Comparison of ENCODE assay signal across 8 cellular contexts in the genomic region with DNA sequence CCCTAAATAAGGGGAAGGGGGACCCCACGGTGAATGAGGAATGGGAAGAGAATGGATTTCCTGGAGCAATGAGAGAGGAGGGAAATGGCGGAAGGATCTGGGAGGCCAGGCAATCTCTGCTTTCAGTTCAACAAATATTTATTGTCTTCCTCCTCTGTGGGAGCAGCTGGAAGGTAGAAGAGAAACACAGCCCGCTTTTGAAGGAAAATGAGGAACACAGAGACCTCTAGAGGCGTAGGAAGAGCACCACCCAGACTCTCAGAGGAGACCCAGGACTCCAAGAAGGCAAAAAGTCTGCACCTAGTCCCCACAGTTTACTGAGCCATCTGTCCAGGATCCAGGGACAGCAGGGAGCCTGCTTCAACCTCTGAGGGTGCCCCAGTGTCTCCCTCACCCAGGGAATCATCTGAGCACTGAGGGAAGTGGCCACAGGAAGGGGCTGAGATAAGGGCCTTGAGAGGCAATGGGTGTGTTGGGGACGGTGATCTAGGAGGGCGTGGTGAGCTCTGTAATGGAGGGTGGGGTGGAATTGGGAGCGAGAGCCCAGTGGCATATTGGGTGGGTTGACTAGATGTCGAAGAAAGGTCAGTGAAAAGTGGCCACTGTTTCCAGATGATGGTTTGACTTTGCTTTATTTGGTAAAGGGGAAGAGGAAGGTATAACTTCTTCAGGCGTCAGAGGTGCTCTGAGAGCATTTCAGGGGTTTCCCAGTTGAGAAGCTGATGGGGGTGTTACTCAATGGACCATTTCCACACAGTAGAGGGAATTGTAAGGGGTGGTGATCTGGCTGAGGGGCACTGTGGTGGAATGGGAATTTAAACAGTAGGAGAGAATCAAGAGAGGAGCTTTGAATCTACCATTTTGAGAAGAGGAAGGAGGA. TPM values are rescaled to one million over a fixed set of nuclear protein-coding genes. Genes with fewer than 3 reads are reported as not detected.
DNase-seq lines count a peak whose midpoint lies in the region; ATAC-seq and TF ChIP-seq lines count a peak whose summit lies in the region.

No MANE protein-coding gene starts in this region.

- H3K9ac ChIP-seq in Loucy (ENCODE audit: low read depth, low read length, poor library complexity, severe bottlenecking), result no peak overlapping the region
- no peak overlapping the region for H3K9ac ChIP-seq in endodermal cell (ENCODE audit: extremely low read depth, low read length, poor library complexity, severe bottlenecking)

- no peaks in the 10 kb centered on the region for H3K36me3 ChIP-seq in Loucy (ENCODE audit: insufficient read depth, low read length)
- no peaks in the 10 kb centered on the region for H3K36me3 ChIP-seq in endodermal cell (ENCODE audit: control insufficient read depth, insufficient read depth, low read length)

- H3K27me3 ChIP-seq in Loucy (ENCODE audit: insufficient read depth, low read length, poor library complexity, severe bottlenecking), result no peaks in the 10 kb centered on the region
- no peaks in the 10 kb centered on the region for H3K27me3 ChIP-seq in endodermal cell (ENCODE audit: control insufficient read depth, insufficient read depth, low read length, poor library complexity, severe bottlenecking)

- 83 to 96% methylated on average over 5 to 9 of the region's 9 CpGs for WGBS in endodermal cell (ENCODE audit: insufficient coverage in 1 of 2, insufficient read length in 1 of 2), 2 experiments

- ATAC-seq in GM18520 (IDR thresholded peaks at IDR 0.05; ENCODE audit: unreplicated experiment) (no peak), HG03045 (IDR thresholded peaks at IDR 0.05; ENCODE audit: unreplicated experiment) (no peak)

- DNase-seq in AG08396 (ENCODE audit: low spot score), result peak; percentile 34
- DNase-seq in endodermal cell, result no peak
- DNase-seq in myocyte (ENCODE audit: low read depth), result peak; percentile 22
- no peak for DNase-seq in activated effector memory CD4-positive, alpha-beta T cell treated with anti-CD3 and anti-CD28 coated beads, Interleukin-2, amount 50 U/mL, for 16 hours
- no peak for DNase-seq in NCI-H2196 (lab: John Stamatoyannopoulos, UW; ENCODE audit: unreplicated experiment)

- H3K4me3 ChIP-seq in Loucy (ENCODE audit: low read length, poor library complexity, severe bottlenecking) (no peak overlapping the region), endodermal cell (ENCODE audit: low read length) (no peak overlapping the region)

- H2AFZ ChIP-seq in Loucy (ENCODE audit: low read length), result peak overlapping the region; percentile 65

- no peaks in the 10 kb centered on the region for H3K9me3 Mint-ChIP-seq in endodermal cell

- no peaks in the 10 kb centered on the region for H3K36me3 Mint-ChIP-seq in endodermal cell (ENCODE audit: low read depth)

- H3K9me3 ChIP-seq in Loucy (ENCODE audit: insufficient read depth, low read depth, low read length) (no peaks in the 10 kb centered on the region), endodermal cell (ENCODE audit: control insufficient read depth, low read length) (no peaks in the 10 kb centered on the region)

- no peaks in the 10 kb centered on the region for H3F3A ChIP-seq in Loucy (ENCODE audit: low read depth)

- H3K4me2 ChIP-seq in Loucy (ENCODE audit: low read depth, low read length, poor library complexity, severe bottlenecking), result no peak overlapping the region

- no peak overlapping the region for H3K27ac ChIP-seq in endodermal cell (ENCODE audit: low read depth, low read length)

- no peaks in the 10 kb centered on the region for H4K20me1 ChIP-seq in Loucy (ENCODE audit: insufficient read depth, low read length, poor library complexity, severe bottlenecking)

- peaks cover 26% of the 10 kb centered on the region for H3K4me1 Mint-ChIP-seq in endodermal cell

- TF ChIP-seq CTCF in Loucy (conservative IDR thresholded peaks at IDR 0.05; ENCODE audit: low read length) (peak; percentile 57), endodermal cell (conservative IDR thresholded peaks at IDR 0.05) (peak; percentile 60)

- H3K79me2 ChIP-seq in Loucy (ENCODE audit: insufficient read depth, low read length), result no peaks in the 10 kb centered on the region

- H3K27ac Mint-ChIP-seq in endodermal cell, result peak overlapping the region; percentile 9

- H3K9me2 ChIP-seq in Loucy (replicated peaks; ENCODE audit: low read depth, low read length), result no peaks in the 10 kb centered on the region

- peaks cover 15% of the 10 kb centered on the region for H3K27me3 Mint-ChIP-seq in endodermal cell (ENCODE audit: insufficient read depth)

- H3K4me1 ChIP-seq in Loucy (ENCODE audit: insufficient read depth, low read length, poor library complexity, severe bottlenecking) (no peaks in the 10 kb centered on the region), endodermal cell (ENCODE audit: control insufficient read depth, insufficient read depth, low read length) (peaks cover 9% of the 10 kb centered on the region)

- H3K4me3 Mint-ChIP-seq in endodermal cell, result no peak overlapping the region

RNA-seq across cellular contexts. Expression of gene PSORS1C1, which starts 0.6 kb away (rescaled TPM):
- 1 to 10 TPM; 1.1 to 1.2 TPM for total RNA-seq in endodermal cell
- polyA plus RNA-seq in endodermal cell (2013, experiment 1 of 2), result not detected
- polyA plus RNA-seq in endodermal cell (2013, experiment 2 of 2), result not detected
- 0.21 and 0.29 TPM in 2 replicates for total RNA-seq in myocyte
- polyA plus RNA-seq in myocyte (2012), result 2.0 TPM

RNA-seq across cellular contexts. Expression of gene C6orf15, which starts 2.8 kb away (rescaled TPM):
- not detected for total RNA-seq in endodermal cell
- not detected for polyA plus RNA-seq in endodermal cell (2013, experiment 1 of 2)
- not detected for polyA plus RNA-seq in endodermal cell (2013, experiment 2 of 2)
- 1.2 and 2.4 TPM in 2 replicates for total RNA-seq in myocyte
- polyA plus RNA-seq in myocyte (2012), result 1.9 TPM

RNA-seq across cellular contexts. Expression of gene CDSN, which starts 5.0 kb away (rescaled TPM):
- total RNA-seq in endodermal cell (not detected), myocyte (0.16 TPM in 1 of 2 replicates, not detected in the other)
- not detected for polyA plus RNA-seq in endodermal cell (2013, experiment 1 of 2)
- not detected for polyA plus RNA-seq in endodermal cell (2013, experiment 2 of 2)
- polyA plus RNA-seq in myocyte (2012), result 0.20 TPM

RNA-seq across cellular contexts. Expression of gene PSORS1C2, which starts 23.7 kb away (rescaled TPM):
- not detected for total RNA-seq in endodermal cell
- polyA plus RNA-seq in endodermal cell (2013, experiment 1 of 2), result not detected
- polyA plus RNA-seq in endodermal cell (2013, experiment 2 of 2), result not detected
- total RNA-seq in myocyte, result not detected in 2 replicates
- polyA plus RNA-seq in myocyte (2012), result not detected

RNA-seq across cellular contexts. Expression of gene CCHCR1, which starts 42.4 kb away (rescaled TPM):
- total RNA-seq in endodermal cell (10 to 100 TPM; 56.5 to 73.6 TPM), myocyte (11.9 and 19.8 TPM in 2 replicates)
- polyA plus RNA-seq in endodermal cell (2013, experiment 1 of 2), result 31.6 TPM
- 31.4 TPM for polyA plus RNA-seq in endodermal cell (2013, experiment 2 of 2)
- polyA plus RNA-seq in myocyte (2012), result 21.0 TPM

Comparison
In these comparisons a context has a peak if more than half of its experiments do, and no peak if none do; other contexts are left out.
1. DNase-seq: peak in AG08396 (single experiment) and myocyte (single experiment); none in endodermal cell (single experiment), activated effector memory CD4-positive, alpha-beta T cell treated with anti-CD3 and anti-CD28 coated beads, Interleukin-2, amount 50 U/mL, for 16 hours (single experiment) and NCI-H2196 (single experiment).